ENCODE assay signal across 2 cellular contexts in genomic region chr13:113812140-113813036, GRCh38.
TF ChIP-seq lines count a peak whose summit lies in the region.

No MANE protein-coding gene starts in this region.

TF ChIP-seq in HepG2, 621 proteins besides CTCF, POLR2A, EP300 and RAD21:
- TF ChIP-seq, protein P1, sequence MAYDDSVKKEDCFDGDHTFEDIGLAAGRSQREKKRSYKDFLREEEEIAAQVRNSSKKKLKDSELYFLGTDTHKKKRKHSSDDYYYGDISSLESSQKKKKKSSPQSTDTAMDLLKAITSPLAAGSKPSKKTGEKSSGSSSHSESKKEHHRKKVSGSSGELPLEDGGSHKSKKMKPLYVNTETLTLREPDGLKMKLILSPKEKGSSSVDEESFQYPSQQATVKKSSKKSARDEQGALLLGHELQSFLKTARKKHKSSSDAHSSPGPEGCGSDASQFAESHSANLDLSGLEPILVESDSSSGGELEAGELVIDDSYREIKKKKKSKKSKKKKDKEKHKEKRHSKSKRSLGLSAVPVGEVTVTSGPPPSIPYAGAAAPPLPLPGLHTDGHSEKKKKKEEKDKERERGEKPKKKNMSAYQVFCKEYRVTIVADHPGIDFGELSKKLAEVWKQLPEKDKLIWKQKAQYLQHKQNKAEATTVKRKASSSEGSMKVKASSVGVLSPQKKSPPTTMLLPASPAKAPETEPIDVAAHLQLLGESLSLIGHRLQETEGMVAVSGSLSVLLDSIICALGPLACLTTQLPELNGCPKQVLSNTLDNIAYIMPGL (CRISPR knock-in tag; IDR thresholded peaks at IDR 0.05; ENCODE audit: borderline replicate concordance in 1 of 2, low read depth in 1 of 2) = no peak
- TF ChIP-seq CREB1 (IDR thresholded peaks at IDR 0.05) = 0 out of 2 replicates have a peak, but pooled peaks have one; percentile 15
- no peak for TF ChIP-seq CREB1 (CRISPR knock-in tag; IDR thresholded peaks at IDR 0.05)

TF ChIP-seq in K562, 482 proteins besides CTCF, POLR2A, EP300 and RAD21:
- TF ChIP-seq CAMTA2 (CRISPR knock-in tag; conservative IDR thresholded peaks at IDR 0.05) (no peak), TBL1XR1 (IDR thresholded peaks at IDR 0.05; ENCODE audit: low read length in 2 of 2) (no peak), POLR2AphosphoS2 (IDR thresholded peaks at IDR 0.05; ENCODE audit: low read length) (no peak), ZEB2 (IDR thresholded peaks at IDR 0.05) (no peak), ETV1 (tag; conservative IDR thresholded peaks at IDR 0.05; ENCODE audit: low read depth) (no peak), SAFB (IDR thresholded peaks at IDR 0.05; ENCODE audit: borderline replicate concordance, low read depth, low read length) (peak; percentile 93), BRF1 (IDR thresholded peaks at IDR 0.05; ENCODE audit: borderline replicate concordance, extremely low read depth, insufficient read length) (no peak)
